9 cellular contexts compared by ENCODE assay signal in genomic region chr1:100034465-100034864, GRCh38.
DNase-seq lines count a peak whose midpoint lies in the region; ATAC-seq, FAIRE-seq and TF ChIP-seq lines count a peak whose summit lies in the region.
"Had no signal": no experiment of that assay in that cellular context is flagged by ENCODE, and none has a peak within 500 bp of the region (broad histone marks: within the 10 kb centered on the region; RNA-seq: fewer than 3 reads in every experiment).

No MANE protein-coding gene starts in this region.

- H3K9me2 ChIP-seq in OCI-LY7 (ENCODE audit: insufficient read depth, low read length), result no peaks in the 10 kb centered on the region

- TF ChIP-seq CTCF in GM12874 (IDR thresholded peaks at IDR 0.05; ENCODE audit: insufficient read depth, low read depth, low read length) (0 out of 2 replicates have a peak, but pooled peaks have one; percentile 16), OCI-LY7 (conservative IDR thresholded peaks at IDR 0.05; ENCODE audit: low read length) (peak; percentile 79), fibroblast of the aortic adventitia (IDR thresholded peaks at IDR 0.05; ENCODE audit: insufficient read depth, low read length) (peak; percentile 43), ascending aorta (IDR thresholded peaks at IDR 0.05) (peak in 1 of 3 experiments; percentile 12)

- intact Hi-C loops in OCI-LY7 (cut with micrococcal nuclease; ENCODE audit: unreplicated experiment), result loop anchor here (1.0 to 10.0 kb wide), 2 partner anchors 226 to 860 kb away; partner anchors contain the start of genes EXTL2 and SLC30A7
- intact Hi-C loops in ascending aorta (cut with DNase I), result no loop called here

- no peak for ATAC-seq in HG03571 (IDR thresholded peaks at IDR 0.05; ENCODE audit: unreplicated experiment)

- H3K9me3 ChIP-seq in OCI-LY7 (ENCODE audit: low read length) (no peaks in the 10 kb centered on the region), ascending aorta (no peaks in the 10 kb centered on the region)
- H3K9me3 ChIP-seq: HAP-1 had no signal

- peaks cover 25% of the 10 kb centered on the region for H3K79me2 ChIP-seq in OCI-LY7 (ENCODE audit: insufficient read depth, low read depth, low read length)

- POLR2A ChIA-PET in OCI-LY7 (lab: Charles Lee), result interaction anchor here (1.2 kb wide), 1 partner anchor 9 kb away, joined by 6 read pairs; no protein-coding TSS in a partner anchor

- TF ChIP-seq POLR2A in GM12891 (IDR thresholded peaks at IDR 0.05; ENCODE audit: low read depth, low read length), result no peak

- BruUV-seq in OCI-LY7 (replicated peaks; lab: Mats Ljungman, UMichigan), result no TSS peak

- H3K4me3 ChIP-seq in OCI-LY7 (ENCODE audit: low read depth, low read length, poor library complexity, severe bottlenecking), result no peak overlapping the region
- H3K4me3 ChIP-seq in fibroblast of the aortic adventitia (ENCODE audit: low read depth, low read length), result no peak overlapping the region
- no peak overlapping the region for H3K4me3 ChIP-seq in ascending aorta
- H3K4me3 ChIP-seq: HAP-1 had no signal

- CTCF ChIA-PET in OCI-LY7 (lab: Charles Lee; ENCODE audit: unreplicated experiment), result no interaction called here

- H4K20me1 ChIP-seq in OCI-LY7 (ENCODE audit: insufficient read depth, low read length), result peaks cover 6% of the 10 kb centered on the region

- no peak overlapping the region for H3K4me2 ChIP-seq in OCI-LY7 (ENCODE audit: low read length)

- DNase-seq in AG08396 (ENCODE audit: low spot score), result peak; percentile 20
- peak; percentile 55 for DNase-seq in OCI-LY7 (ENCODE audit: low spot score)
- DNase-seq in fibroblast of the aortic adventitia (ENCODE audit: low read depth), result peak; percentile 48
- no peak for DNase-seq in ascending aorta (ENCODE audit: low spot score in 2 of 2)
- DNase-seq in GM12891 (ENCODE audit: insufficient read length, low spot score), result no peak
- no peak for DNase-seq in activated effector memory CD4-positive, alpha-beta T cell treated with anti-CD3 and anti-CD28 coated beads, Interleukin-2, amount 50 U/mL, for 16 hours

- no peaks in the 10 kb centered on the region for H3K27me3 ChIP-seq in ascending aorta

- peaks cover 20% of the 10 kb centered on the region for H3K4me1 ChIP-seq in OCI-LY7 (ENCODE audit: insufficient read depth, low read length, poor library complexity, severe bottlenecking)
- peaks cover 0 to 4% of the 10 kb centered on the region in 2 donors for H3K4me1 ChIP-seq in ascending aorta

- H3K27ac ChIP-seq in OCI-LY7 (ENCODE audit: low read depth, low read length, poor library complexity, severe bottlenecking) (no peak overlapping the region), ascending aorta (no peak overlapping the region)

- H2AFZ ChIP-seq in OCI-LY7 (ENCODE audit: low read length), result no peak overlapping the region

- H3K36me3 ChIP-seq in OCI-LY7 (ENCODE audit: insufficient read depth, low read length) (peaks cover 4% of the 10 kb centered on the region; the same call in 1 of the 2 replicates), ascending aorta (no peaks in the 10 kb centered on the region)

- no peak for FAIRE-seq in GM12891 (lab: Jason Lieb, UNC)

TF ChIP-seq in GM12891, 5 proteins besides CTCF, POLR2A, EP300 and RAD21:
- TF ChIP-seq TAF1 (IDR thresholded peaks at IDR 0.05; ENCODE audit: low read depth, low read length), result no peak
- no peak for TF ChIP-seq POU2F2 (IDR thresholded peaks at IDR 0.05; ENCODE audit: low read depth, low read length)
- TF ChIP-seq PAX5 (IDR thresholded peaks at IDR 0.05; ENCODE audit: insufficient read depth, low read length, severe bottlenecking), result no peak
- no peak for TF ChIP-seq SPI1 (IDR thresholded peaks at IDR 0.05; ENCODE audit: low read depth, low read length)
- TF ChIP-seq POLR2AphosphoS5 (IDR thresholded peaks at IDR 0.05; ENCODE audit: low read depth, low read length), result no peak

Comparison
In these comparisons a context has a peak if more than half of its experiments do, and no peak if none do; other contexts are left out.
1. DNase-seq: peak in AG08396 (single experiment), OCI-LY7 (single experiment) and fibroblast of the aortic adventitia (single experiment); none in ascending aorta (0 of 2), GM12891 (single experiment) and activated effector memory CD4-positive, alpha-beta T cell treated with anti-CD3 and anti-CD28 coated beads, Interleukin-2, amount 50 U/mL, for 16 hours (single experiment).